ENCODE assay signal across 1 cellular context in the genomic region with DNA sequence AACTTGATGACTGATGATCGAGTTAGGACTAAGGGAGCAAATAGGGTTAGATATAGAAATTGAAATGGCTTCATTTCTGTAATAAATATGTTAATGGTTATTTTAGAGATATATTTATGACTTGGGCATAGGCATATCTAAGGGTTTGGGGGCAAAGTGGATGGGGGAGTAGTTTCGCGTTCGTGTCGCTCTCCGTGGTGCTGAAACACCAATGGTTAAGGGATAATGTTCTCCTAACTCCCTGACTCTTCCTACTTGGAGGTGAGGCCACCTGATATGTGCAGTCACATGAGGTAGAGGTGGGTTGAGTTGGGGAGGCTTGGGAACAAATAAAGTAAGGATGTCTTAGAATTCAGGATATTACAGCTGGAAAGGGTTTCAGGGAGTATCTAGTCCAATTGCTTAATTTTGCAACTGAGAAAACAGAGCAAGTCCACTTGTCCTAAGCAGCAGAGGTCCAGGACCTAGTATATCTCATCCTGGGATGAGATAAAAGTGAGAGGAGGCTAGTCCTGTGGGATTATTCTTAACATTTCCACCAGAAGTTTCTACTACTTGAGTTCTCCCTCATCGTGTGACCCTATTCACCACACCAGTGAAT.
TF ChIP-seq lines count a peak whose summit lies in the region.

No MANE protein-coding gene starts in this region.

TF ChIP-seq in K562, 482 proteins besides CTCF, POLR2A, EP300 and RAD21 (continued from another document and continues in another):
- TF ChIP-seq ZFP30 (CRISPR knock-in tag; IDR thresholded peaks at IDR 0.05; ENCODE audit: borderline replicate concordance) (no peak), ZNF644 (tag; IDR thresholded peaks at IDR 0.05; ENCODE audit: low read depth) (0 out of 2 replicates have a peak, but pooled peaks have one; percentile 32), ZNF584 (CRISPR knock-in tag; IDR thresholded peaks at IDR 0.05; ENCODE audit: low read depth) (no peak), HCFC1 (IDR thresholded peaks at IDR 0.05; ENCODE audit: low read depth, low read length) (no peak), ZNF224 (CRISPR knock-in tag; IDR thresholded peaks at IDR 0.05) (no peak), GATAD2A (IDR thresholded peaks at IDR 0.05) (no peak), MLX (CRISPR knock-in tag; conservative IDR thresholded peaks at IDR 0.05) (no peak), STAG1 (CRISPR knock-in tag; IDR thresholded peaks at IDR 0.05; ENCODE audit: borderline replicate concordance) (no peak), MTA3 (IDR thresholded peaks at IDR 0.05; ENCODE audit: borderline replicate concordance) (no peak), POLR2B (IDR thresholded peaks at IDR 0.05; ENCODE audit: low read depth, partially characterized antibody) (no peak), NR1H2 (CRISPR knock-in tag; IDR thresholded peaks at IDR 0.05) (no peak), KLF10 (CRISPR knock-in tag; IDR thresholded peaks at IDR 0.05) (no peak), CBX2 (IDR thresholded peaks at IDR 0.05; ENCODE audit: insufficient read depth, low read length, poor library complexity, severe bottlenecking) (no peak), SIN3B (IDR thresholded peaks at IDR 0.05; ENCODE audit: low read depth) (no peak), TSC22D4 (tag; IDR thresholded peaks at IDR 0.05) (no peak), CHD4 (IDR thresholded peaks at IDR 0.05; ENCODE audit: insufficient read depth, insufficient replicate concordance, low read depth, low read length, poor library complexity, severe bottlenecking) (no peak), DDX20 (tag; IDR thresholded peaks at IDR 0.05; ENCODE audit: low read depth) (no peak), NFRKB (IDR thresholded peaks at IDR 0.05; ENCODE audit: low read depth) (no peak), SMAD1 (IDR thresholded peaks at IDR 0.05; ENCODE audit: low read depth, low read length, partially characterized antibody) (no peak), ZNF668 (CRISPR knock-in tag; IDR thresholded peaks at IDR 0.05) (no peak), ZNF830 (CRISPR knock-in tag; IDR thresholded peaks at IDR 0.05) (no peak), ZNF695 (CRISPR knock-in tag; IDR thresholded peaks at IDR 0.05) (no peak), CBX1 (IDR thresholded peaks at IDR 0.05; ENCODE audit: low read depth) (no peak), ZNF239 (CRISPR knock-in tag; IDR thresholded peaks at IDR 0.05) (no peak), NFYB (IDR thresholded peaks at IDR 0.05; ENCODE audit: extremely low read depth, insufficient read length) (no peak), EHMT2 (IDR thresholded peaks at IDR 0.05) (peak; percentile 97), KHSRP (IDR thresholded peaks at IDR 0.05) (no peak), NCOR1 (IDR thresholded peaks at IDR 0.05) (no peak), MIER1 (IDR thresholded peaks at IDR 0.05; ENCODE audit: low read depth) (peak; percentile 95), RBM17 (IDR thresholded peaks at IDR 0.05; ENCODE audit: borderline replicate concordance, low read depth, low read length) (no peak), ZNF324 (CRISPR knock-in tag; IDR thresholded peaks at IDR 0.05) (no peak), NCOA4 (IDR thresholded peaks at IDR 0.05; ENCODE audit: partially characterized antibody) (no peak), BRCA1 (IDR thresholded peaks at IDR 0.05) (no peak), BRCA1 (CRISPR knock-in tag; IDR thresholded peaks at IDR 0.05) (no peak), MAFF (IDR thresholded peaks at IDR 0.05; ENCODE audit: low read length) (no peak), SREBF2 (CRISPR knock-in tag; IDR thresholded peaks at IDR 0.05) (no peak), CBX3 (IDR thresholded peaks at IDR 0.05; ENCODE audit: borderline replicate concordance in 1 of 2, low read length in 2 of 2) (no peak), VEZF1 (CRISPR knock-in tag; IDR thresholded peaks at IDR 0.05) (0 out of 2 replicates have a peak, but pooled peaks have one; percentile 18), ZBTB1 (CRISPR knock-in tag; IDR thresholded peaks at IDR 0.05; ENCODE audit: borderline replicate concordance, low read depth) (no peak), ATF1 (CRISPR knock-in tag; IDR thresholded peaks at IDR 0.05) (no peak), ATF1 (tag; IDR thresholded peaks at IDR 0.05) (no peak), MEF2D (tag; conservative IDR thresholded peaks at IDR 0.05; ENCODE audit: low read depth) (no peak), BCLAF1 (IDR thresholded peaks at IDR 0.05; ENCODE audit: borderline replicate concordance in 1 of 2, control insufficient read depth in 1 of 2, low read depth in 2 of 2, low read length in 1 of 2) (no peak), CXXC5 (CRISPR knock-in tag; IDR thresholded peaks at IDR 0.05) (0 out of 2 replicates have a peak, but pooled peaks have one; percentile 18), CC2D1A (IDR thresholded peaks at IDR 0.05) (no peak)
- TF ChIP-seq, protein P1, sequence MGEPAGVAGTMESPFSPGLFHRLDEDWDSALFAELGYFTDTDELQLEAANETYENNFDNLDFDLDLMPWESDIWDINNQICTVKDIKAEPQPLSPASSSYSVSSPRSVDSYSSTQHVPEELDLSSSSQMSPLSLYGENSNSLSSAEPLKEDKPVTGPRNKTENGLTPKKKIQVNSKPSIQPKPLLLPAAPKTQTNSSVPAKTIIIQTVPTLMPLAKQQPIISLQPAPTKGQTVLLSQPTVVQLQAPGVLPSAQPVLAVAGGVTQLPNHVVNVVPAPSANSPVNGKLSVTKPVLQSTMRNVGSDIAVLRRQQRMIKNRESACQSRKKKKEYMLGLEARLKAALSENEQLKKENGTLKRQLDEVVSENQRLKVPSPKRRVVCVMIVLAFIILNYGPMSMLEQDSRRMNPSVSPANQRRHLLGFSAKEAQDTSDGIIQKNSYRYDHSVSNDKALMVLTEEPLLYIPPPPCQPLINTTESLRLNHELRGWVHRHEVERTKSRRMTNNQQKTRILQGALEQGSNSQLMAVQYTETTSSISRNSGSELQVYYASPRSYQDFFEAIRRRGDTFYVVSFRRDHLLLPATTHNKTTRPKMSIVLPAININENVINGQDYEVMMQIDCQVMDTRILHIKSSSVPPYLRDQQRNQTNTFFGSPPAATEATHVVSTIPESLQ (CRISPR knock-in tag; IDR thresholded peaks at IDR 0.05) = no peak
- TF ChIP-seq, protein P2, sequence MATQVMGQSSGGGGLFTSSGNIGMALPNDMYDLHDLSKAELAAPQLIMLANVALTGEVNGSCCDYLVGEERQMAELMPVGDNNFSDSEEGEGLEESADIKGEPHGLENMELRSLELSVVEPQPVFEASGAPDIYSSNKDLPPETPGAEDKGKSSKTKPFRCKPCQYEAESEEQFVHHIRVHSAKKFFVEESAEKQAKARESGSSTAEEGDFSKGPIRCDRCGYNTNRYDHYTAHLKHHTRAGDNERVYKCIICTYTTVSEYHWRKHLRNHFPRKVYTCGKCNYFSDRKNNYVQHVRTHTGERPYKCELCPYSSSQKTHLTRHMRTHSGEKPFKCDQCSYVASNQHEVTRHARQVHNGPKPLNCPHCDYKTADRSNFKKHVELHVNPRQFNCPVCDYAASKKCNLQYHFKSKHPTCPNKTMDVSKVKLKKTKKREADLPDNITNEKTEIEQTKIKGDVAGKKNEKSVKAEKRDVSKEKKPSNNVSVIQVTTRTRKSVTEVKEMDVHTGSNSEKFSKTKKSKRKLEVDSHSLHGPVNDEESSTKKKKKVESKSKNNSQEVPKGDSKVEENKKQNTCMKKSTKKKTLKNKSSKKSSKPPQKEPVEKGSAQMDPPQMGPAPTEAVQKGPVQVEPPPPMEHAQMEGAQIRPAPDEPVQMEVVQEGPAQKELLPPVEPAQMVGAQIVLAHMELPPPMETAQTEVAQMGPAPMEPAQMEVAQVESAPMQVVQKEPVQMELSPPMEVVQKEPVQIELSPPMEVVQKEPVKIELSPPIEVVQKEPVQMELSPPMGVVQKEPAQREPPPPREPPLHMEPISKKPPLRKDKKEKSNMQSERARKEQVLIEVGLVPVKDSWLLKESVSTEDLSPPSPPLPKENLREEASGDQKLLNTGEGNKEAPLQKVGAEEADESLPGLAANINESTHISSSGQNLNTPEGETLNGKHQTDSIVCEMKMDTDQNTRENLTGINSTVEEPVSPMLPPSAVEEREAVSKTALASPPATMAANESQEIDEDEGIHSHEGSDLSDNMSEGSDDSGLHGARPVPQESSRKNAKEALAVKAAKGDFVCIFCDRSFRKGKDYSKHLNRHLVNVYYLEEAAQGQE (CRISPR knock-in tag; IDR thresholded peaks at IDR 0.05; ENCODE audit: low read depth) = peak; percentile 94
- TF ChIP-seq, protein P3, sequence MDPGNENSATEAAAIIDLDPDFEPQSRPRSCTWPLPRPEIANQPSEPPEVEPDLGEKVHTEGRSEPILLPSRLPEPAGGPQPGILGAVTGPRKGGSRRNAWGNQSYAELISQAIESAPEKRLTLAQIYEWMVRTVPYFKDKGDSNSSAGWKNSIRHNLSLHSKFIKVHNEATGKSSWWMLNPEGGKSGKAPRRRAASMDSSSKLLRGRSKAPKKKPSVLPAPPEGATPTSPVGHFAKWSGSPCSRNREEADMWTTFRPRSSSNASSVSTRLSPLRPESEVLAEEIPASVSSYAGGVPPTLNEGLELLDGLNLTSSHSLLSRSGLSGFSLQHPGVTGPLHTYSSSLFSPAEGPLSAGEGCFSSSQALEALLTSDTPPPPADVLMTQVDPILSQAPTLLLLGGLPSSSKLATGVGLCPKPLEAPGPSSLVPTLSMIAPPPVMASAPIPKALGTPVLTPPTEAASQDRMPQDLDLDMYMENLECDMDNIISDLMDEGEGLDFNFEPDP (CRISPR knock-in tag; IDR thresholded peaks at IDR 0.05) = no peak
- TF ChIP-seq, protein P4, sequence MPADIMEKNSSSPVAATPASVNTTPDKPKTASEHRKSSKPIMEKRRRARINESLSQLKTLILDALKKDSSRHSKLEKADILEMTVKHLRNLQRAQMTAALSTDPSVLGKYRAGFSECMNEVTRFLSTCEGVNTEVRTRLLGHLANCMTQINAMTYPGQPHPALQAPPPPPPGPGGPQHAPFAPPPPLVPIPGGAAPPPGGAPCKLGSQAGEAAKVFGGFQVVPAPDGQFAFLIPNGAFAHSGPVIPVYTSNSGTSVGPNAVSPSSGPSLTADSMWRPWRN (IDR thresholded peaks at IDR 0.05; ENCODE audit: low read depth) = no peak
- TF ChIP-seq, protein P5, sequence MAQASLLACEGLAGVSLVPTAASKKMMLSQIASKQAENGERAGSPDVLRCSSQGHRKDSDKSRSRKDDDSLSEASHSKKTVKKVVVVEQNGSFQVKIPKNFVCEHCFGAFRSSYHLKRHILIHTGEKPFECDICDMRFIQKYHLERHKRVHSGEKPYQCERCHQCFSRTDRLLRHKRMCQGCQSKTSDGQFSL (CRISPR knock-in tag; IDR thresholded peaks at IDR 0.05) = 0 out of 2 replicates have a peak, but pooled peaks have one; percentile 13
- TF ChIP-seq, protein P5 (tag; IDR thresholded peaks at IDR 0.05) = no peak
